ENCODE assay signal across 8 cellular contexts in the genomic region with DNA sequence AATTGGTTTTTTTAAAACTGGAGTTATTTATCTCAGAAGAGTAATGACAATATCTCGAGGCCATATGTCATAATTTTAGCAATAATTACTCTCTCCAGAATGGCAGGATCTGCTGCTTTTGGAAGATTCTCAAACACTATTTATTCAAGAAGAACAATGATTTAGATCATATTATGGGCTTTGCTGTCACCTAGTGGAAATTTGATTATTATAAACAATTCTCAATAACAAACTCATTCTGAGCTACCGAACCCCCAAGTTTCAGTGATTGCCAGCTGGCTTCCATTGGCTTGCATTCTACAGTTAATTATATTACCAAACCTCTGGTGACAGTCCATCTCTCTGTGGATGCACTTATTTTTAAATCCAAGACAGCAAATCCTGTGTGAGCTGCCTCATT. TPM values are rescaled to one million over a fixed set of nuclear protein-coding genes. Genes with fewer than 3 reads are reported as not detected.
DNase-seq lines count a peak whose midpoint lies in the region; ATAC-seq, FAIRE-seq and TF ChIP-seq lines count a peak whose summit lies in the region.

No MANE protein-coding gene starts in this region.

- in situ Hi-C loops in K562 (cut with MboI): no loop called here

- peaks cover 3 to 8% (median 6%) of the 10 kb centered on the region in 3 donors for H3K27me3 Mint-ChIP-seq in naive B cell

- POLR2A ChIA-PET in K562 (lab: Yijun Ruan, JAX): no interaction called here

- no peaks in the 10 kb centered on the region for H3K9me3 Mint-ChIP-seq in naive B cell

- no TSS peak for BruUV-seq in K562 (replicated peaks; lab: Mats Ljungman, UMichigan)

- no peaks in the 10 kb centered on the region for H3K36me3 ChIP-seq in K562 (ENCODE audit: control insufficient read depth, insufficient read depth, low read length)

- DNase-seq in EH (ENCODE audit: low read depth) (peak; percentile 37), NCI-H1417 treated with DMSO at 0.1 percent for 48 hours (lab: John Stamatoyannopoulos, UW) (peak; percentile 64), K562 (ENCODE audit: extremely low read depth in 1 of 4, low spot score in 3 of 4) (peak in 2 of 4 experiments; percentile 9), naive B cell (peak; percentile 7), HuH-7.5 (ENCODE audit: low spot score) (no peak)
- DNase-seq in activated naive CD4-positive, alpha-beta T cell treated with Interleukin-2 at 50 U/mL for 16 hours: no peak

- H3K79me2 ChIP-seq in K562 (ENCODE audit: control insufficient read depth, insufficient read depth, low read length): no peaks in the 10 kb centered on the region

- no peaks in the 10 kb centered on the region for H3K27me3 ChIP-seq in K562 (ENCODE audit: control insufficient read depth in 2 of 2, insufficient read depth in 2 of 2, low read length in 2 of 2)

- intact Hi-C loops in K562 (cut with micrococcal nuclease): loop anchor here (2.0 kb wide), 1 partner anchor 283 kb away; no protein-coding TSS in a partner anchor

- no peak for TF ChIP-seq POLR2A in K562 (conservative IDR thresholded peaks at IDR 0.05)

- no peak overlapping the region for H2AFZ ChIP-seq in K562 (ENCODE audit: low read depth, low read length)

- WGBS in K562 (ENCODE audit: insufficient coverage, low coverage, missing lambda C conversion rate): 2% methylated on average over 2 of the region's 2 CpGs

- ATAC-seq in K562 (peak; percentile 38; the same call in 1 of the 3 replicates), naive B cell (ENCODE audit: low read depth in 2 of 2) (no peak), GM21528 (IDR thresholded peaks at IDR 0.05; ENCODE audit: low FRiP score, unreplicated experiment) (no peak), GM18858 (IDR thresholded peaks at IDR 0.05; ENCODE audit: unreplicated experiment) (no peak)

- H3K27ac Mint-ChIP-seq in naive B cell: no peak overlapping the region

- H3K9ac ChIP-seq in K562 (ENCODE audit: insufficient read depth in 1 of 2, low read depth in 2 of 2, low read length in 2 of 2): no peak overlapping the region

- H3K4me2 ChIP-seq in K562 (ENCODE audit: insufficient read depth, low read length): no peak overlapping the region

- TF ChIP-seq RAD21 in K562 (CRISPR knock-in tag; conservative IDR thresholded peaks at IDR 0.05 in 1 of 2, IDR thresholded peaks at IDR 0.05 in 1 of 2): peak; percentile 68 to 75

- no peak for FAIRE-seq in K562 (lab: Jason Lieb, UNC)

- H3K9me1 ChIP-seq in K562 (ENCODE audit: control insufficient read depth, insufficient read depth, low read length): no peaks in the 10 kb centered on the region

- TF ChIP-seq EP300 in K562 (IDR thresholded peaks at IDR 0.05; ENCODE audit: low read length): no peak

- no peaks in the 10 kb centered on the region for H3K36me3 Mint-ChIP-seq in naive B cell

- H3K9me3 ChIP-seq in K562 (replicated peaks; ENCODE audit: control insufficient read depth, insufficient read depth, low read depth, low read length): no peaks in the 10 kb centered on the region

- no peak overlapping the region for H3K4me3 ChIP-seq in K562

- H3K4me1 ChIP-seq in K562 (replicated peaks in 1 of 2; ENCODE audit: control insufficient read depth in 2 of 2, insufficient read depth in 2 of 2, low read length in 2 of 2): no peaks in the 10 kb centered on the region

- H3K4me3 Mint-ChIP-seq in naive B cell: no peak overlapping the region

- CTCF ChIA-PET in K562 (lab: Yijun Ruan, JAX; ENCODE audit: low intra/inter-chr PET ratio): interaction anchor here (1.3 kb wide), 1 partner anchor 283 kb away, joined by 6 read pairs; no protein-coding TSS in a partner anchor

- H3K27ac ChIP-seq in K562 (ENCODE audit: extremely low read depth, low read depth, low read length): no peak overlapping the region

- no peaks in the 10 kb centered on the region for H4K20me1 ChIP-seq in K562 (replicated peaks; ENCODE audit: control insufficient read depth, insufficient read depth, low read length)

- TF ChIP-seq CTCF in K562 (IDR thresholded peaks at IDR 0.05 in 2 of 3, conservative IDR thresholded peaks at IDR 0.05 in 1 of 3; ENCODE audit: insufficient read depth in 2 of 3, low read depth in 1 of 3, low read length in 3 of 3): peak in 2 of 3 experiments; percentile 21 to 52; a peak in 2 of 6 replicates

- H3K4me1 Mint-ChIP-seq in naive B cell: no peaks in the 10 kb centered on the region

TF ChIP-seq in K562, 482 proteins besides CTCF, POLR2A, EP300 and RAD21:
- TF ChIP-seq, protein P1, sequence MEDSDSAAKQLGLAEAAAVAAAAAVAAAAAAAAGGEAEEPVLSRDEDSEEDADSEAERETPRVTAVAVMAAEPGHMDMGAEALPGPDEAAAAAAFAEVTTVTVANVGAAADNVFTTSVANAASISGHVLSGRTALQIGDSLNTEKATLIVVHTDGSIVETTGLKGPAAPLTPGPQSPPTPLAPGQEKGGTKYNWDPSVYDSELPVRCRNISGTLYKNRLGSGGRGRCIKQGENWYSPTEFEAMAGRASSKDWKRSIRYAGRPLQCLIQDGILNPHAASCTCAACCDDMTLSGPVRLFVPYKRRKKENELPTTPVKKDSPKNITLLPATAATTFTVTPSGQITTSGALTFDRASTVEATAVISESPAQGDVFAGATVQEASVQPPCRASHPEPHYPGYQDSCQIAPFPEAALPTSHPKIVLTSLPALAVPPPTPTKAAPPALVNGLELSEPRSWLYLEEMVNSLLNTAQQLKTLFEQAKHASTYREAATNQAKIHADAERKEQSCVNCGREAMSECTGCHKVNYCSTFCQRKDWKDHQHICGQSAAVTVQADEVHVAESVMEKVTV (CRISPR knock-in tag; IDR thresholded peaks at IDR 0.05): 0 out of 2 replicates have a peak, but pooled peaks have one; percentile 34
- TF ChIP-seq, protein P2, sequence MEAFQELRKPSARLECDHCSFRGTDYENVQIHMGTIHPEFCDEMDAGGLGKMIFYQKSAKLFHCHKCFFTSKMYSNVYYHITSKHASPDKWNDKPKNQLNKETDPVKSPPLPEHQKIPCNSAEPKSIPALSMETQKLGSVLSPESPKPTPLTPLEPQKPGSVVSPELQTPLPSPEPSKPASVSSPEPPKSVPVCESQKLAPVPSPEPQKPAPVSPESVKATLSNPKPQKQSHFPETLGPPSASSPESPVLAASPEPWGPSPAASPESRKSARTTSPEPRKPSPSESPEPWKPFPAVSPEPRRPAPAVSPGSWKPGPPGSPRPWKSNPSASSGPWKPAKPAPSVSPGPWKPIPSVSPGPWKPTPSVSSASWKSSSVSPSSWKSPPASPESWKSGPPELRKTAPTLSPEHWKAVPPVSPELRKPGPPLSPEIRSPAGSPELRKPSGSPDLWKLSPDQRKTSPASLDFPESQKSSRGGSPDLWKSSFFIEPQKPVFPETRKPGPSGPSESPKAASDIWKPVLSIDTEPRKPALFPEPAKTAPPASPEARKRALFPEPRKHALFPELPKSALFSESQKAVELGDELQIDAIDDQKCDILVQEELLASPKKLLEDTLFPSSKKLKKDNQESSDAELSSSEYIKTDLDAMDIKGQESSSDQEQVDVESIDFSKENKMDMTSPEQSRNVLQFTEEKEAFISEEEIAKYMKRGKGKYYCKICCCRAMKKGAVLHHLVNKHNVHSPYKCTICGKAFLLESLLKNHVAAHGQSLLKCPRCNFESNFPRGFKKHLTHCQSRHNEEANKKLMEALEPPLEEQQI (IDR thresholded peaks at IDR 0.05): no peak

RNA-seq across cellular contexts. Expression of a gene that starts 27.9 kb away (rescaled TPM):
- total RNA-seq in K562 (2011; cell fraction: chromatin; rRNA removed; ENCODE audit: low replicate concordance): 3.4 and 14.9 TPM in 2 replicates
- total RNA-seq in K562 (2011; cell fraction: nucleolus; rRNA removed): 1.8 and 2.6 TPM in 2 replicates
- total RNA-seq in K562 (2011; cell fraction: nucleoplasm; rRNA removed): 5.7 and 13.4 TPM in 2 replicates
- 3.0 and 7.3 TPM in 2 replicates for total RNA-seq in K562 (2014; rRNA removed)
- total RNA-seq in K562 (2014; rRNA removed; fragmentation: Illumina TruSeq; extraction: Trizol): 5.4 and 8.8 TPM in 2 replicates
- total RNA-seq in K562 (2015; rRNA removed; fragmentation: Illumina TruSeq; extraction: Trizol): 4.7 and 4.9 TPM in 2 replicates
- 6.4 and 7.3 TPM in 2 replicates for total RNA-seq in K562 (2021)
- 0.65 and 5.6 TPM in 2 replicates for polyA plus RNA-seq in K562 (2011; rRNA removed)
- 0.32 and 1.4 TPM in 2 replicates for polyA plus RNA-seq in K562 (2011; cell fraction: cytosol; rRNA removed)
- 0.46 and 2.4 TPM in 2 replicates for polyA plus RNA-seq in K562 (2011; cell fraction: nucleus; rRNA removed)
- 3.1 and 6.1 TPM in 2 replicates for polyA plus RNA-seq in K562 (2012)
- 7.8 and 8.0 TPM in 2 replicates for polyA plus RNA-seq in K562 (2014; fragmentation: Illumina TruSeq; extraction: Trizol)
- polyA plus RNA-seq in K562 (2014; fragmentation: Nextera tagmentation; extraction: Ambion mirVana): 1 to 10 TPM; 1.4 to 2.0 TPM
- polyA plus RNA-seq in K562 (2014; rRNA removed): 6.4 and 6.7 TPM in 2 replicates
- 1.5 and 10.3 TPM in 2 replicates for polyA minus RNA-seq in K562 (2011; rRNA and poly(A)+ RNA removed)
- polyA minus RNA-seq in K562 (2011; cell fraction: cytosol; rRNA and poly(A)+ RNA removed): 0.18 and 3.0 TPM in 2 replicates
- polyA minus RNA-seq in K562 (2011; cell fraction: nucleus; rRNA and poly(A)+ RNA removed): 0.78 and 3.2 TPM in 2 replicates
- polyA plus RNA-seq in naive B cell (ENCODE audit: low read depth in 6 of 6): 10 to 100 TPM; 23.6 to 35.4 (median 34.0) TPM

Comparison
In these comparisons a context has a peak if more than half of its experiments do, and no peak if none do; other contexts are left out.
1. DNase-seq: peak in EH (single experiment), NCI-H1417 treated with DMSO at 0.1 percent for 48 hours (single experiment) and naive B cell (single experiment); none in HuH-7.5 (single experiment) and activated naive CD4-positive, alpha-beta T cell treated with Interleukin-2 at 50 U/mL for 16 hours (single experiment).